In genomic region chr12:132163911-132164288, GRCh38 we compare ENCODE assay signal across 13 cellular contexts. TPM values are rescaled to one million over a fixed set of nuclear protein-coding genes. Genes with fewer than 3 reads are reported as not detected.
A peak's percentile ranks its signal among the peaks of the same experiment; 100 is the strongest.
DNase-seq lines count a peak whose midpoint lies in the region; ATAC-seq, FAIRE-seq and TF ChIP-seq lines count a peak whose summit lies in the region.
"Had no signal": no experiment of that assay in that cellular context is flagged by ENCODE, and none has a peak within 500 bp of the region (broad histone marks: within the 10 kb centered on the region; RNA-seq: fewer than 3 reads in every experiment).

No MANE protein-coding gene starts in this region.

- TF ChIP-seq CTCF in PC-3 (conservative IDR thresholded peaks at IDR 0.05; ENCODE audit: low read depth, low read length), result peak; percentile 33; the same call in 1 of the 2 replicates
- peak; percentile 8 to 11 for TF ChIP-seq CTCF in endothelial cell of umbilical vein (IDR thresholded peaks at IDR 0.05; ENCODE audit: extremely low read depth in 1 of 2, insufficient read depth in 1 of 2, low read depth in 1 of 2, low read length in 2 of 2)
- TF ChIP-seq CTCF in upper lobe of right lung (IDR thresholded peaks at IDR 0.05), result peak; percentile 10
- TF ChIP-seq CTCF in adrenal gland (IDR thresholded peaks at IDR 0.05), result peak in 2 of 6 experiments; percentile 7 to 26

- peaks cover 20% of the 10 kb centered on the region; the same call in 1 of the 2 replicates for H3K4me1 ChIP-seq in PC-3 (ENCODE audit: insufficient read depth, low read length)
- no peaks in the 10 kb centered on the region for H3K4me1 ChIP-seq in endothelial cell of umbilical vein (ENCODE audit: control insufficient read depth, extremely low read depth, insufficient read depth, low read length)
- H3K4me1 ChIP-seq in upper lobe of right lung, result peaks cover 13% of the 10 kb centered on the region
- H3K4me1 ChIP-seq in adrenal gland (replicated peaks in 1 of 2), result peaks cover 0 to 6% of the 10 kb centered on the region in 2 donors

- H3K27ac ChIP-seq in PC-3 (ENCODE audit: low read length), result no peak overlapping the region
- no peak overlapping the region for H3K27ac ChIP-seq in endothelial cell of umbilical vein (ENCODE audit: insufficient read depth, low read depth, low read length)
- H3K27ac ChIP-seq in upper lobe of right lung, result no peak overlapping the region
- H3K27ac ChIP-seq in adrenal gland, result no peak overlapping the region
- H3K27ac ChIP-seq: tibial nerve had no signal

- no peak overlapping the region for H3K4me3 Mint-ChIP-seq in activated naive CD8-positive, alpha-beta T cell treated with anti-CD3 and anti-CD28 coated beads for 36 hours
- H3K4me3 Mint-ChIP-seq: activated CD4-positive, alpha-beta T cell treated with anti-CD3 and anti-CD28 coated beads, Interleukin-2, amount 10 ng/mL, durations not matched to agents 7 days and 5 days had no signal

- TF ChIP-seq POLR2A in endothelial cell of umbilical vein (IDR thresholded peaks at IDR 0.05; ENCODE audit: low read depth, low read length) (no peak), adrenal gland (IDR thresholded peaks at IDR 0.05) (no peak)

- H3K4me3 ChIP-seq in PC-3 (ENCODE audit: low read length) (no peak overlapping the region), endothelial cell of umbilical vein (replicated peaks in 1 of 3; ENCODE audit: insufficient read depth in 1 of 3, low read depth in 1 of 3, low read length in 3 of 3) (no peak overlapping the region), upper lobe of right lung (no peak overlapping the region), adrenal gland (no peak overlapping the region)
- H3K4me3 ChIP-seq: tibial nerve had no signal

- CTCF ChIA-PET in PC-3 (lab: Charles Lee) (interaction anchor here (1.5 kb wide), 1 partner anchor 15 kb away, joined by 3 read pairs; no protein-coding TSS in a partner anchor), endothelial cell of umbilical vein (lab: Charles Lee) (interaction anchor here (2.1 kb wide), 1 partner anchor 10 kb away, joined by 11 read pairs; no protein-coding TSS in a partner anchor)

- H3K4me1 Mint-ChIP-seq in activated naive CD8-positive, alpha-beta T cell treated with anti-CD3 and anti-CD28 coated beads for 36 hours, result peaks cover 6% of the 10 kb centered on the region

- H4K20me1 ChIP-seq in PC-3 (ENCODE audit: low read length) (no peaks in the 10 kb centered on the region), endothelial cell of umbilical vein (replicated peaks; ENCODE audit: control insufficient read depth, extremely low read depth, insufficient read depth, low read length) (no peaks in the 10 kb centered on the region)

- H3K9me3 ChIP-seq in PC-3 (ENCODE audit: low read length) (no peaks in the 10 kb centered on the region), endothelial cell of umbilical vein (replicated peaks; ENCODE audit: control insufficient read depth, insufficient read depth, low read length) (no peaks in the 10 kb centered on the region), upper lobe of right lung (no peaks in the 10 kb centered on the region), adrenal gland (replicated peaks in 1 of 3) (no peaks in the 10 kb centered on the region)
- H3K9me3 ChIP-seq: tibial nerve had no signal

- peak; percentile 26 for DNase-seq in left ventricle myocardium superior
- no peak for DNase-seq in cardiac septum (ENCODE audit: low spot score)
- no peak for DNase-seq in PC-3
- no peak for DNase-seq in endothelial cell of umbilical vein (ENCODE audit: low read depth, low spot score)
- DNase-seq in upper lobe of right lung, result no peak
- no peak for DNase-seq in activated naive CD8-positive, alpha-beta T cell treated with anti-CD3 and anti-CD28 coated beads for 36 hours
- no peak for DNase-seq in activated gamma-delta T cell (lab: John Stamatoyannopoulos, UW)
- DNase-seq in adrenal gland, result no peak
- DNase-seq: activated CD4-positive, alpha-beta T cell treated with anti-CD3 and anti-CD28 coated beads, Interleukin-2, amount 10 ng/mL, durations not matched to agents 7 days and 5 days; activated gamma-delta T cell treated with Interleukin-2 at 50 U/mL for 16 hours; NCI-H446 treated with DMSO at 0.1 percent for 48 hours; SIG-M5 had no signal

- POLR2A ChIA-PET in PC-3 (lab: Charles Lee; ENCODE audit: unreplicated experiment), result no interaction called here
- POLR2A ChIA-PET in endothelial cell of umbilical vein (lab: Charles Lee), result no interaction called here

- H3K9me1 ChIP-seq in endothelial cell of umbilical vein (replicated peaks; ENCODE audit: control insufficient read depth, extremely low read depth, insufficient read depth, low read length), result no peaks in the 10 kb centered on the region

- H3K9ac ChIP-seq in PC-3 (ENCODE audit: low read length) (no peak overlapping the region), endothelial cell of umbilical vein (replicated peaks; ENCODE audit: extremely low read depth, insufficient read depth, low read length) (no peak overlapping the region)

- intact Hi-C loops in left ventricle myocardium superior (cut with micrococcal nuclease), result no loop called here
- intact Hi-C loops in cardiac septum (cut with DNase I), result no loop called here
- intact Hi-C loops in PC-3 (cut with micrococcal nuclease), result no loop called here
- intact Hi-C loops in endothelial cell of umbilical vein (cut with micrococcal nuclease), result no loop called here
- intact Hi-C loops in upper lobe of right lung (cut with DNase I), result no loop called here
- intact Hi-C loops in adrenal gland (cut with DNase I), result no loop called here

- no peak overlapping the region for H3K27ac Mint-ChIP-seq in activated naive CD8-positive, alpha-beta T cell treated with anti-CD3 and anti-CD28 coated beads for 36 hours
- H3K27ac Mint-ChIP-seq: activated CD4-positive, alpha-beta T cell treated with anti-CD3 and anti-CD28 coated beads, Interleukin-2, amount 10 ng/mL, durations not matched to agents 7 days and 5 days had no signal

- no peaks in the 10 kb centered on the region for H3K27me3 ChIP-seq in PC-3 (ENCODE audit: low read length)
- no peaks in the 10 kb centered on the region for H3K27me3 ChIP-seq in endothelial cell of umbilical vein (ENCODE audit: control insufficient read depth in 2 of 2, insufficient read depth in 2 of 2, low read length in 2 of 2)
- H3K27me3 ChIP-seq in upper lobe of right lung, result peaks cover 8% of the 10 kb centered on the region
- H3K27me3 ChIP-seq in adrenal gland, result no peaks in the 10 kb centered on the region

- no peaks in the 10 kb centered on the region for H3F3A ChIP-seq in PC-3 (ENCODE audit: low read length, unreplicated experiment)

- no peaks in the 10 kb centered on the region for H3K36me3 Mint-ChIP-seq in activated naive CD8-positive, alpha-beta T cell treated with anti-CD3 and anti-CD28 coated beads for 36 hours

- no peak overlapping the region for H2AFZ ChIP-seq in PC-3 (ENCODE audit: low read length)
- H2AFZ ChIP-seq in endothelial cell of umbilical vein (ENCODE audit: low read depth, low read length), result no peak overlapping the region

- H3K4me2 ChIP-seq in PC-3 (ENCODE audit: low read length) (no peak overlapping the region), endothelial cell of umbilical vein (ENCODE audit: insufficient read depth, low read length) (no peak overlapping the region)

- no peaks in the 10 kb centered on the region for H3K27me3 Mint-ChIP-seq in activated naive CD8-positive, alpha-beta T cell treated with anti-CD3 and anti-CD28 coated beads for 36 hours
- H3K27me3 Mint-ChIP-seq: activated CD4-positive, alpha-beta T cell treated with anti-CD3 and anti-CD28 coated beads, Interleukin-2, amount 10 ng/mL, durations not matched to agents 7 days and 5 days had no signal

- H3K79me2 ChIP-seq in PC-3 (ENCODE audit: low read length) (no peaks in the 10 kb centered on the region), endothelial cell of umbilical vein (ENCODE audit: control insufficient read depth, insufficient read depth, low read length) (no peaks in the 10 kb centered on the region)

- H3K9me3 Mint-ChIP-seq in activated naive CD8-positive, alpha-beta T cell treated with anti-CD3 and anti-CD28 coated beads for 36 hours, result no peaks in the 10 kb centered on the region

- dilution Hi-C loops in endothelial cell of umbilical vein (cut with MboI; ENCODE audit: extremely low pct_ligation_motif_present, low sequenced_read_pairs), result no loop called here

- ATAC-seq in left ventricle myocardium superior (no peak), PC-3 (peak; percentile 9; the same call in 1 of the 2 replicates), upper lobe of right lung (no peak)

- no peak for FAIRE-seq in endothelial cell of umbilical vein (lab: Jason Lieb, UNC)

- H3K36me3 ChIP-seq in PC-3 (ENCODE audit: low read depth, low read length) (no peaks in the 10 kb centered on the region), endothelial cell of umbilical vein (ENCODE audit: control insufficient read depth in 2 of 2, extremely low read depth in 1 of 2, insufficient read depth in 2 of 2, low read length in 2 of 2) (no peaks in the 10 kb centered on the region), upper lobe of right lung (no peaks in the 10 kb centered on the region), adrenal gland (replicated peaks in 1 of 2) (no peaks in the 10 kb centered on the region)

- WGBS in adrenal gland, 4 donors, result 42 to 51% (median 48%) methylated on average over 8 to 11 of the region's 11 CpGs

- BruUV-seq in PC-3 (replicated peaks; lab: Mats Ljungman, UMichigan), result no TSS peak
- BruUV-seq in endothelial cell of umbilical vein (replicated peaks; lab: Mats Ljungman, UMichigan), result no TSS peak

- H3K9me2 ChIP-seq in PC-3 (replicated peaks; ENCODE audit: low read length), result no peaks in the 10 kb centered on the region

RNA-seq across cellular contexts. Expression of gene NOC4L, which starts 19.6 kb away (rescaled TPM):
- total RNA-seq in left ventricle myocardium superior (12.1 TPM), cardiac septum (8.6 TPM), PC-3 (2014; rRNA removed) (44.4 and 48.3 TPM in 2 replicates), endothelial cell of umbilical vein (28.0 and 29.4 TPM in 2 replicates), upper lobe of right lung (16.5 TPM), adrenal gland (10 to 100 TPM in 7 of 8 donors, 1 to 10 TPM in 1; 9.2 to 30.9 (median 17.5) TPM)
- polyA plus RNA-seq in endothelial cell of umbilical vein (19.4 and 20.7 TPM in 2 replicates), adrenal gland (10 to 100 TPM in 2 of 3 donors, 1 to 10 TPM in 1; 4.7 to 51.5 (median 47.7) TPM)
- polyA plus RNA-seq in endothelial cell of umbilical vein (2011; cell fraction: cytosol; rRNA removed), result 11.6 and 11.8 TPM in 2 replicates
- 14.6 and 15.6 TPM in 2 replicates for polyA plus RNA-seq in endothelial cell of umbilical vein (2011; cell fraction: nucleus; rRNA removed)
- 18.8 and 21.7 TPM in 2 replicates for polyA plus RNA-seq in endothelial cell of umbilical vein (2012)
- polyA minus RNA-seq in endothelial cell of umbilical vein, result 4.6 and 6.2 TPM in 2 replicates
- polyA minus RNA-seq in endothelial cell of umbilical vein (2011; cell fraction: cytosol; rRNA and poly(A)+ RNA removed), result 14.8 TPM
- polyA minus RNA-seq in endothelial cell of umbilical vein (2011; cell fraction: nucleus; rRNA and poly(A)+ RNA removed), result 2.7 and 5.1 TPM in 2 replicates
- total RNA-seq in activated naive CD8-positive, alpha-beta T cell treated with anti-CD3 and anti-CD28 coated beads for 36 hours, result 10 to 100 TPM; 54.2 to 59.2 TPM

RNA-seq across cellular contexts. Expression of gene DDX51, which starts 19.8 kb away (rescaled TPM):
- total RNA-seq in left ventricle myocardium superior, result 8.6 TPM
- 9.6 TPM for total RNA-seq in cardiac septum
- 26.7 and 37.9 TPM in 2 replicates for total RNA-seq in PC-3 (2014; rRNA removed)
- 23.5 and 27.2 TPM in 2 replicates for total RNA-seq in endothelial cell of umbilical vein
- 10.9 and 11.4 TPM in 2 replicates for polyA plus RNA-seq in endothelial cell of umbilical vein
- polyA plus RNA-seq in endothelial cell of umbilical vein (2011; cell fraction: cytosol; rRNA removed), result 10.2 and 13.6 TPM in 2 replicates
- polyA plus RNA-seq in endothelial cell of umbilical vein (2011; cell fraction: nucleus; rRNA removed), result 50.7 and 55.5 TPM in 2 replicates
- polyA plus RNA-seq in endothelial cell of umbilical vein (2012), result 16.9 and 19.1 TPM in 2 replicates
- 5.1 and 9.6 TPM in 2 replicates for polyA minus RNA-seq in endothelial cell of umbilical vein
- polyA minus RNA-seq in endothelial cell of umbilical vein (2011; cell fraction: cytosol; rRNA and poly(A)+ RNA removed), result 14.8 TPM
- 9.8 and 19.6 TPM in 2 replicates for polyA minus RNA-seq in endothelial cell of umbilical vein (2011; cell fraction: nucleus; rRNA and poly(A)+ RNA removed)
- 16.2 TPM for total RNA-seq in upper lobe of right lung
- total RNA-seq in activated naive CD8-positive, alpha-beta T cell treated with anti-CD3 and anti-CD28 coated beads for 36 hours, result 10 to 100 TPM; 32.4 to 34.8 TPM
- 10 to 100 TPM; 10.2 to 22.5 (median 14.3) TPM for total RNA-seq in adrenal gland
- 10 to 100 TPM in 2 of 3 donors, 1 to 10 TPM in 1; 7.5 to 64.4 (median 29.9) TPM for polyA plus RNA-seq in adrenal gland
